Comparison of ENCODE assay signal across 14 cellular contexts in genomic region chr10:78502208-78502943, GRCh38.
DNase-seq lines count a peak whose midpoint lies in the region; ATAC-seq and TF ChIP-seq lines count a peak whose summit lies in the region.
"Had no signal": no experiment of that assay in that cellular context is flagged by ENCODE, and none has a peak within 500 bp of the region (broad histone marks: within the 10 kb centered on the region; RNA-seq: fewer than 3 reads in every experiment).

No MANE protein-coding gene starts in this region.

- H3K9me3 Mint-ChIP-seq in nephron = no peaks in the 10 kb centered on the region
- H3K9me3 Mint-ChIP-seq: activated naive CD4-positive, alpha-beta T cell treated with anti-CD3 and anti-CD28 coated beads, Interleukin-2, amount 10 ng/mL, durations not matched to agents 7 days and 5 days had no signal

- H3K4me3 ChIP-seq in MG63 = no peak overlapping the region
- H3K4me3 ChIP-seq: dorsolateral prefrontal cortex, SK-N-MC had no signal

- no peak for TF ChIP-seq CTCF in nephron (IDR thresholded peaks at IDR 0.05; ENCODE audit: unreplicated experiment in 3 of 3)
- no peak for TF ChIP-seq CTCF in GM20000 (IDR thresholded peaks at IDR 0.05; ENCODE audit: extremely low read depth, missing control alignments)

- DNase-seq in COLO829 (ENCODE audit: low spot score) = peak; percentile 20
- DNase-seq in MG63 = peak; percentile 28
- DNase-seq in ecto neural progenitor cell (ENCODE audit: low spot score) = peak; percentile 32
- no peak for DNase-seq in NCI-H2227 (lab: John Stamatoyannopoulos, UW; ENCODE audit: unreplicated experiment)
- DNase-seq in hypothalamus (lab: John Stamatoyannopoulos, UW) = no peak
- no peak for DNase-seq in GM20000 (ENCODE audit: low spot score)
- DNase-seq: activated CD4-positive, alpha-beta T cell treated with anti-CD3 and anti-CD28 coated beads, Interleukin-2, amount 10 ng/mL, durations not matched to agents 7 days and 5 days; activated naive CD4-positive, alpha-beta T cell treated with anti-CD3 and anti-CD28 coated beads, Interleukin-2, amount 10 ng/mL, durations not matched to agents 7 days and 5 days; CD8-positive, alpha-beta memory T cell; dorsolateral prefrontal cortex; NCI-H510A had no signal

- H3K36me3 ChIP-seq in MG63 = no peaks in the 10 kb centered on the region

- no peaks in the 10 kb centered on the region for H3K27me3 Mint-ChIP-seq in nephron (ENCODE audit: low read depth)

- no peaks in the 10 kb centered on the region for H3K36me3 Mint-ChIP-seq in nephron (ENCODE audit: low read depth)
- H3K36me3 Mint-ChIP-seq: activated naive CD4-positive, alpha-beta T cell treated with anti-CD3 and anti-CD28 coated beads, Interleukin-2, amount 10 ng/mL, durations not matched to agents 7 days and 5 days; CD8-positive, alpha-beta memory T cell had no signal

- no peak overlapping the region for H3K4me3 Mint-ChIP-seq in nephron
- H3K4me3 Mint-ChIP-seq: activated CD4-positive, alpha-beta T cell treated with anti-CD3 and anti-CD28 coated beads, Interleukin-2, amount 10 ng/mL, durations not matched to agents 7 days and 5 days; activated naive CD4-positive, alpha-beta T cell treated with anti-CD3 and anti-CD28 coated beads, Interleukin-2, amount 10 ng/mL, durations not matched to agents 7 days and 5 days; CD8-positive, alpha-beta memory T cell had no signal

- H3K27me3 ChIP-seq in MG63 = no peaks in the 10 kb centered on the region

- no peak for ATAC-seq in GM18505 (IDR thresholded peaks at IDR 0.05; ENCODE audit: unreplicated experiment)

- peaks cover 3% of the 10 kb centered on the region; the same call in 1 of the 2 replicates for H3K9me3 ChIP-seq in MG63

- TF ChIP-seq POLR2A in GM18505 (IDR thresholded peaks at IDR 0.05; ENCODE audit: borderline replicate concordance, extremely low read depth, insufficient read depth, insufficient read length) = no peak

- H3K4me1 Mint-ChIP-seq in nephron = peaks cover 12% of the 10 kb centered on the region
- H3K4me1 Mint-ChIP-seq: activated CD4-positive, alpha-beta T cell treated with anti-CD3 and anti-CD28 coated beads, Interleukin-2, amount 10 ng/mL, durations not matched to agents 7 days and 5 days; activated naive CD4-positive, alpha-beta T cell treated with anti-CD3 and anti-CD28 coated beads, Interleukin-2, amount 10 ng/mL, durations not matched to agents 7 days and 5 days; CD8-positive, alpha-beta memory T cell had no signal

- H3K27ac Mint-ChIP-seq in nephron = peak overlapping the region in 2 of 3 experiments; percentile 36 to 52
- H3K27ac Mint-ChIP-seq: activated CD4-positive, alpha-beta T cell treated with anti-CD3 and anti-CD28 coated beads, Interleukin-2, amount 10 ng/mL, durations not matched to agents 7 days and 5 days; activated naive CD4-positive, alpha-beta T cell treated with anti-CD3 and anti-CD28 coated beads, Interleukin-2, amount 10 ng/mL, durations not matched to agents 7 days and 5 days had no signal

Comparison
In these comparisons a context has a peak if more than half of its experiments do, and no peak if none do; other contexts are left out.
1. DNase-seq: peak in COLO829 (single experiment), MG63 (single experiment) and ecto neural progenitor cell (single experiment); none in NCI-H2227 (single experiment), hypothalamus (0 of 51) and GM20000 (single experiment).